10 cellular contexts compared by ENCODE assay signal in genomic region chr11:94546886-94547285, GRCh38. TPM values are rescaled to one million over a fixed set of nuclear protein-coding genes. Genes with fewer than 3 reads are reported as not detected.
DNase-seq lines count a peak whose midpoint lies in the region; TF ChIP-seq lines count a peak whose summit lies in the region.
"Had no signal": no experiment of that assay in that cellular context is flagged by ENCODE, and none has a peak within 500 bp of the region (broad histone marks: within the 10 kb centered on the region; RNA-seq: fewer than 3 reads in every experiment).

No MANE protein-coding gene starts in this region.

- H3K4me2 ChIP-seq in BLaER1 treated with 17β-estradiol and CSF1 and Interleukin-3, amounts not matched to agents 10 nM and 100 nM: peak overlapping the region; percentile 90 to 99 (median 97)

- no peak overlapping the region for H3K27ac ChIP-seq in BLaER1 treated with 17β-estradiol and CSF1 and Interleukin-3, amounts not matched to agents 10 nM and 100 nM
- H3K27ac ChIP-seq in HEK293 (ENCODE audit: extremely low read depth, low read depth, low read length): no peak overlapping the region

- peak overlapping the region; percentile 70 to 83 (median 76); a peak in 19 of 20 replicates for H3K4me3 ChIP-seq in BLaER1 treated with 17β-estradiol and CSF1 and Interleukin-3, amounts not matched to agents 10 nM and 100 nM
- H3K4me3 ChIP-seq in HEK293 (ENCODE audit: low read depth, low read length): peak overlapping the region; percentile 5

- no peak overlapping the region for H3K27ac Mint-ChIP-seq in activated CD4-positive, alpha-beta memory T cell treated with anti-CD3 and anti-CD28 coated beads for 36 hours

- peak overlapping the region; percentile 9 to 97 (median 59); a peak in 14 of 22 replicates for H3K9ac ChIP-seq in BLaER1 treated with 17β-estradiol and CSF1 and Interleukin-3, amounts not matched to agents 10 nM and 100 nM

- peaks cover 39% of the 10 kb centered on the region for H3K4me1 Mint-ChIP-seq in activated CD4-positive, alpha-beta memory T cell treated with anti-CD3 and anti-CD28 coated beads for 36 hours (ENCODE audit: low read depth)

- peaks cover 13 to 63% (median 45%) of the 10 kb centered on the region in 11 experiments; a peak in 21 of 22 replicates for H4K20me1 ChIP-seq in BLaER1 treated with 17β-estradiol and CSF1 and Interleukin-3, amounts not matched to agents 10 nM and 100 nM

- POLR2A ChIA-PET in HEK293 (lab: Yijun Ruan, JAX): no interaction called here
- POLR2A ChIA-PET in activated CD4-positive, alpha-beta memory T cell treated with anti-CD3 and anti-CD28 coated beads for 36 hours (lab: Charles Lee): no interaction called here

- CTCF ChIA-PET in HEK293 (lab: Yijun Ruan, JAX): interaction anchor here (1.4 to 2.0 kb wide), 4 partner anchors 10 to 77 kb away, joined by 5 to 6 read pairs (median 6); no protein-coding TSS in a partner anchor
- CTCF ChIA-PET in activated CD4-positive, alpha-beta memory T cell treated with anti-CD3 and anti-CD28 coated beads for 36 hours (lab: Charles Lee): interaction anchor here (0.8 to 1.4 kb wide), 3 partner anchors 18 to 27 kb away, joined by 3 to 4 read pairs (median 3); no protein-coding TSS in a partner anchor

- H3K4me1 ChIP-seq in BLaER1 treated with 17β-estradiol and CSF1 and Interleukin-3, amounts not matched to agents 10 nM and 100 nM: peaks cover 43 to 80% (median 62%) of the 10 kb centered on the region in 10 experiments
- no peaks in the 10 kb centered on the region for H3K4me1 ChIP-seq in HEK293 (ENCODE audit: control insufficient read depth, insufficient read depth, low read length)

- no peaks in the 10 kb centered on the region for H3K27me3 Mint-ChIP-seq in activated CD4-positive, alpha-beta memory T cell treated with anti-CD3 and anti-CD28 coated beads for 36 hours

- TF ChIP-seq CTCF in HEK293 (tag by site-specific recombination; IDR thresholded peaks at IDR 0.05) (no peak), GM13976 (IDR thresholded peaks at IDR 0.05; ENCODE audit: borderline replicate concordance, control extremely low read depth, extremely low read depth, insufficient read depth, missing control alignments) (no peak)

- H3K9me3 ChIP-seq in BLaER1 treated with 17β-estradiol and CSF1 and Interleukin-3, amounts not matched to agents 10 nM and 100 nM (replicated peaks in 1 of 11): peaks cover 0 to 11% (median 0%) of the 10 kb centered on the region in 11 experiments; a peak in 6 of 22 replicates
- H3K9me3 ChIP-seq in HEK293 (ENCODE audit: control insufficient read depth, insufficient read depth, low read depth, low read length): no peaks in the 10 kb centered on the region

- no peaks in the 10 kb centered on the region for H3K27me3 ChIP-seq in BLaER1 treated with 17β-estradiol and CSF1 and Interleukin-3, amounts not matched to agents 10 nM and 100 nM

- H3K4me3 Mint-ChIP-seq in activated CD4-positive, alpha-beta memory T cell treated with anti-CD3 and anti-CD28 coated beads for 36 hours: peak overlapping the region; percentile 47

- no peaks in the 10 kb centered on the region for H3K9me3 Mint-ChIP-seq in activated CD4-positive, alpha-beta memory T cell treated with anti-CD3 and anti-CD28 coated beads for 36 hours

- H3K36me3 ChIP-seq in BLaER1 treated with 17β-estradiol and CSF1 and Interleukin-3, amounts not matched to agents 10 nM and 100 nM: peaks cover 0 to 43% (median 29%) of the 10 kb centered on the region in 11 experiments; a peak in 18 of 22 replicates
- H3K36me3 ChIP-seq in HEK293 (ENCODE audit: control insufficient read depth in 2 of 2, insufficient read depth in 1 of 2, low read length in 2 of 2): no peaks in the 10 kb centered on the region

- H3K36me3 Mint-ChIP-seq in activated CD4-positive, alpha-beta memory T cell treated with anti-CD3 and anti-CD28 coated beads for 36 hours: peaks cover 4% of the 10 kb centered on the region

- intact Hi-C loops in activated CD4-positive, alpha-beta memory T cell treated with anti-CD3 and anti-CD28 coated beads for 36 hours (cut with micrococcal nuclease): loop anchor here (10.0 kb wide), 2 partner anchors 328 to 378 kb away; no protein-coding TSS in a partner anchor

- DNase-seq in activated CD4-positive, alpha-beta memory T cell treated with anti-CD3 and anti-CD28 coated beads for 36 hours: no peak
- peak; percentile 16 for DNase-seq in kidney tubule cell (ENCODE audit: low spot score)
- DNase-seq in amygdala (lab: John Stamatoyannopoulos, UW): no peak
- no peak for DNase-seq in GM13976 (ENCODE audit: low spot score)
- DNase-seq in GM19240 (ENCODE audit: insufficient read length, low spot score): no peak
- no peak for DNase-seq in NCI-H345 (lab: John Stamatoyannopoulos, UW)
- DNase-seq: effector CD8-positive, alpha-beta T cell; right cardiac atrium had no signal

- in situ Hi-C loops in GM13976 (cut with MboI; ENCODE audit: low sequenced_read_pairs, unreplicated experiment): loop anchor here (10.0 kb wide), 1 partner anchor 48 kb away; no protein-coding TSS in a partner anchor

TF ChIP-seq in HEK293, 187 proteins besides CTCF, POLR2A, EP300 and RAD21:
- TF ChIP-seq SCRT2 (tag by site-specific recombination; IDR thresholded peaks at IDR 0.05) (peak; percentile 68; the same call in 1 of the 2 replicates), ZBTB20 (tag by site-specific recombination; IDR thresholded peaks at IDR 0.05) (peak; percentile 17; the same call in 1 of the 2 replicates), OVOL3 (tag by site-specific recombination; IDR thresholded peaks at IDR 0.05) (no peak), ZNF600 (tag by site-specific recombination; IDR thresholded peaks at IDR 0.05) (0 out of 2 replicates have a peak, but pooled peaks have one; percentile 12), ZBTB21 (tag by site-specific recombination; IDR thresholded peaks at IDR 0.05) (no peak), ZNF624 (tag by site-specific recombination; IDR thresholded peaks at IDR 0.05) (no peak), ZNF777 (tag by site-specific recombination; IDR thresholded peaks at IDR 0.05; ENCODE audit: borderline replicate concordance) (no peak), ZNF112 (tag by site-specific recombination; IDR thresholded peaks at IDR 0.05) (no peak), ZNF174 (tag by site-specific recombination; IDR thresholded peaks at IDR 0.05) (no peak)
TF ChIP-seq in HEK293: peak in this region for 3.

RNA-seq across cellular contexts. Expression of gene FUT4, which starts 3.2 kb away (rescaled TPM):
- total RNA-seq in activated CD4-positive, alpha-beta memory T cell treated with anti-CD3 and anti-CD28 coated beads for 36 hours: 1 to 10 TPM; 3.6 to 3.9 TPM

RNA-seq across cellular contexts. Expression of gene PIWIL4, which starts 20.3 kb away (rescaled TPM):
- under 1 TPM; 0.29 to 0.90 TPM for total RNA-seq in activated CD4-positive, alpha-beta memory T cell treated with anti-CD3 and anti-CD28 coated beads for 36 hours

RNA-seq across cellular contexts. Expression of gene C11orf97, which starts 34.6 kb away (rescaled TPM):
- total RNA-seq in activated CD4-positive, alpha-beta memory T cell treated with anti-CD3 and anti-CD28 coated beads for 36 hours: not detected
- total RNA-seq: right cardiac atrium had no signal

RNA-seq across cellular contexts. Expression of gene ANKRD49, which starts 53.1 kb away (rescaled TPM):
- 10 to 100 TPM; 18.6 to 19.2 TPM for total RNA-seq in activated CD4-positive, alpha-beta memory T cell treated with anti-CD3 and anti-CD28 coated beads for 36 hours

RNA-seq across cellular contexts. Expression of gene MRE11, which starts 53.2 kb away (rescaled TPM):
- 10 to 100 TPM; 43.4 to 47.6 TPM for total RNA-seq in activated CD4-positive, alpha-beta memory T cell treated with anti-CD3 and anti-CD28 coated beads for 36 hours
